In genomic region chr16:29790949-29791844, GRCh38 we compare ENCODE assay signal across 8 cellular contexts. TPM values are rescaled to one million over a fixed set of nuclear protein-coding genes. Genes with fewer than 3 reads are reported as not detected.
A peak's percentile ranks its signal among the peaks of the same experiment; 100 is the strongest.
DNase-seq lines count a peak whose midpoint lies in the region; ATAC-seq and TF ChIP-seq lines count a peak whose summit lies in the region.

No MANE protein-coding gene starts in this region.

- H3K9me3 ChIP-seq in cardiac muscle cell (ENCODE audit: low read depth) (no peaks in the 10 kb centered on the region), duodenal mucosa (ENCODE audit: control insufficient read depth in 1 of 2, low read length in 2 of 2) (no peaks in the 10 kb centered on the region)

- H3K27ac ChIP-seq in cardiac muscle cell, result peak overlapping the region; percentile 73
- H3K27ac ChIP-seq in duodenal mucosa (ENCODE audit: low read depth, low read length), result no peak overlapping the region

- peak overlapping the region; percentile 69 to 81 for H3K9ac ChIP-seq in duodenal mucosa (ENCODE audit: low read depth in 1 of 2, low read length in 2 of 2)

- H3K27ac Mint-ChIP-seq in nephron, result peak overlapping the region; percentile 99 to 100 (median 99)

- intact Hi-C loops in left ventricle myocardium superior (cut with micrococcal nuclease), result no loop called here

- H3K27me3 Mint-ChIP-seq in nephron (ENCODE audit: low read depth), result no peaks in the 10 kb centered on the region

- no peaks in the 10 kb centered on the region for H3K36me3 ChIP-seq in cardiac muscle cell
- H3K36me3 ChIP-seq in duodenal mucosa (ENCODE audit: control insufficient read depth in 1 of 2, insufficient read depth in 2 of 2, low read length in 2 of 2), result no peaks in the 10 kb centered on the region

- DNase-seq in cardiac muscle cell (ENCODE audit: low read depth in 1 of 2, low spot score in 1 of 2) (no peak), left ventricle myocardium superior (no peak), NCI-H69 (lab: John Stamatoyannopoulos, UW) (peak; percentile 66), NCI-H128 (lab: John Stamatoyannopoulos, UW; ENCODE audit: unreplicated experiment) (no peak), NCI-H1436 treated with DMSO at 0.1 percent for 48 hours (lab: John Stamatoyannopoulos, UW) (no peak)
- DNase-seq in effector CD8-positive, alpha-beta T cell (lab: John Stamatoyannopoulos, UW), result no peak

- H3K4me1 ChIP-seq in cardiac muscle cell (ENCODE audit: low read depth), result peaks cover 9% of the 10 kb centered on the region
- H3K4me1 ChIP-seq in duodenal mucosa (ENCODE audit: control insufficient read depth in 1 of 2, insufficient read depth in 2 of 2, low read length in 2 of 2), result peaks cover 28 to 29% of the 10 kb centered on the region in 2 donors

- TF ChIP-seq CTCF in cardiac muscle cell (IDR thresholded peaks at IDR 0.05; ENCODE audit: low read depth, low read length), result no peak
- TF ChIP-seq CTCF in nephron (IDR thresholded peaks at IDR 0.05; ENCODE audit: unreplicated experiment in 3 of 3), result no peak

- no peak for ATAC-seq in left ventricle myocardium superior

- peak overlapping the region; percentile 97 to 99 (median 98) for H3K4me3 Mint-ChIP-seq in nephron

- peak overlapping the region; percentile 77 for H3K4me3 ChIP-seq in cardiac muscle cell
- H3K4me3 ChIP-seq in duodenal mucosa (ENCODE audit: low read depth in 1 of 2, low read length in 2 of 2), result peak overlapping the region; percentile 80 to 97

- peaks cover 32% of the 10 kb centered on the region for H3K4me1 Mint-ChIP-seq in nephron

- peaks cover 13% of the 10 kb centered on the region for H3K36me3 Mint-ChIP-seq in nephron (ENCODE audit: low read depth)

- no peaks in the 10 kb centered on the region for H3K9me3 Mint-ChIP-seq in nephron

- no peaks in the 10 kb centered on the region for H3K27me3 ChIP-seq in cardiac muscle cell
- H3K27me3 ChIP-seq in duodenal mucosa (ENCODE audit: control insufficient read depth in 1 of 2, insufficient read depth in 2 of 2, low read length in 2 of 2), result no peaks in the 10 kb centered on the region

RNA-seq across cellular contexts. Expression of gene KIF22, which starts 0.6 kb away (rescaled TPM):
- total RNA-seq in cardiac muscle cell (57.5 and 121 TPM in 2 replicates), left ventricle myocardium superior (55.2 TPM)
- polyA plus RNA-seq in cardiac muscle cell, result 59.5 and 103 TPM in 2 replicates

RNA-seq across cellular contexts. Expression of gene ZG16, which starts 13.1 kb away (rescaled TPM):
- not detected in 2 replicates for total RNA-seq in cardiac muscle cell
- polyA plus RNA-seq in cardiac muscle cell, result not detected in 2 replicates
- not detected for total RNA-seq in left ventricle myocardium superior

RNA-seq across cellular contexts. Expression of gene MAZ, which starts 15.1 kb away (rescaled TPM):
- total RNA-seq in cardiac muscle cell (310 and 370 TPM in 2 replicates), left ventricle myocardium superior (101 TPM)
- polyA plus RNA-seq in cardiac muscle cell, result 186 and 257 TPM in 2 replicates

RNA-seq across cellular contexts. Expression of gene PRRT2, which starts 20.8 kb away (rescaled TPM):
- total RNA-seq in cardiac muscle cell (17.9 and 19.7 TPM in 2 replicates), left ventricle myocardium superior (3.1 TPM)
- polyA plus RNA-seq in cardiac muscle cell, result 19.3 and 19.8 TPM in 2 replicates

RNA-seq across cellular contexts. Expression of gene PAGR1, which starts 24.8 kb away (rescaled TPM):
- total RNA-seq in cardiac muscle cell (113 and 120 TPM in 2 replicates), left ventricle myocardium superior (16.2 TPM)
- polyA plus RNA-seq in cardiac muscle cell, result 106 and 113 TPM in 2 replicates
